ENCODE assay signal across 19 cellular contexts in genomic region chr5:149113669-149114068, GRCh38. TPM values are rescaled to one million over a fixed set of nuclear protein-coding genes. Genes with fewer than 3 reads are reported as not detected.
DNase-seq lines count a peak whose midpoint lies in the region; TF ChIP-seq lines count a peak whose summit lies in the region.
"Had no signal": no experiment of that assay in that cellular context is flagged by ENCODE, and none has a peak within 500 bp of the region (broad histone marks: within the 10 kb centered on the region; RNA-seq: fewer than 3 reads in every experiment).

No MANE protein-coding gene starts in this region.

- CTCF ChIA-PET in BJ (lab: Yijun Ruan, JAX) (interaction anchor here (0.5 to 9.2 kb wide), 7 partner anchors 78 to 832 kb away, joined by 3 to 269 read pairs (median 4); no protein-coding TSS in a partner anchor), mammary epithelial cell (lab: Charles Lee; ENCODE audit: low non-redundant PET) (interaction anchor here (1.4 kb wide), 1 partner anchor 383 kb away, joined by 4 read pairs; no protein-coding TSS in a partner anchor)

- H3K9ac ChIP-seq in mammary epithelial cell (ENCODE audit: insufficient read depth, low read length) = peak overlapping the region; percentile 34
- H3K9ac ChIP-seq: BLaER1 treated with 17β-estradiol and CSF1 and Interleukin-3, amounts not matched to agents 10 nM and 100 nM had no signal

- dilution Hi-C loops in mammary epithelial cell (cut with HindIII; ENCODE audit: low sequenced_read_pairs) = loop anchor here (5.0 kb wide), 3 partner anchors 66 to 376 kb away; no protein-coding TSS in a partner anchor

- in situ Hi-C loops in mammary epithelial cell (cut with MboI; ENCODE audit: low sequenced_read_pairs in 2 of 2) = loop anchor here (5.0 to 10.0 kb wide), 3 partner anchors 76 to 379 kb away; no protein-coding TSS in a partner anchor

- TF ChIP-seq POLR2A in tibial nerve (IDR thresholded peaks at IDR 0.05) = no peak

- BruUV-seq in mammary epithelial cell (replicated peaks; lab: Mats Ljungman, UMichigan) = no TSS peak

- peak overlapping the region; percentile 22 for H3K4me2 ChIP-seq in mammary epithelial cell (ENCODE audit: insufficient read depth, low read depth, low read length)
- H3K4me2 ChIP-seq: BLaER1 treated with 17β-estradiol and CSF1 and Interleukin-3, amounts not matched to agents 10 nM and 100 nM had no signal

- no peaks in the 10 kb centered on the region for H3K27me3 ChIP-seq in BJ (ENCODE audit: control insufficient read depth, insufficient read depth, low read length)
- H3K27me3 ChIP-seq in mammary epithelial cell (ENCODE audit: insufficient read depth, low read length) = no peaks in the 10 kb centered on the region
- H3K27me3 ChIP-seq in tibial nerve = no peaks in the 10 kb centered on the region
- H3K27me3 ChIP-seq: BLaER1 treated with 17β-estradiol and CSF1 and Interleukin-3, amounts not matched to agents 10 nM and 100 nM had no signal

- no peak for TF ChIP-seq CTCF in BJ (IDR thresholded peaks at IDR 0.05; ENCODE audit: insufficient read depth, low read depth, low read length)
- TF ChIP-seq CTCF in mammary epithelial cell (conservative IDR thresholded peaks at IDR 0.05 in 1 of 2, IDR thresholded peaks at IDR 0.05 in 1 of 2; ENCODE audit: extremely low read depth in 1 of 2, insufficient read depth in 1 of 2, low read depth in 1 of 2, low read length in 2 of 2) = no peak
- no peak for TF ChIP-seq CTCF in tibial nerve (IDR thresholded peaks at IDR 0.05)

- TF ChIP-seq EP300 in tibial nerve (IDR thresholded peaks at IDR 0.05) = no peak

- no peak overlapping the region for H2AFZ ChIP-seq in mammary epithelial cell (ENCODE audit: low read depth, low read length)

- no peak overlapping the region for H3K4me3 ChIP-seq in BJ (ENCODE audit: low read depth, low read length)
- no peak overlapping the region for H3K4me3 ChIP-seq in mammary epithelial cell (replicated peaks in 1 of 3; ENCODE audit: insufficient read depth in 1 of 3, low read depth in 2 of 3, low read length in 3 of 3)
- no peak overlapping the region for H3K4me3 ChIP-seq in tibial nerve
- H3K4me3 ChIP-seq: BLaER1 treated with 17β-estradiol and CSF1 and Interleukin-3, amounts not matched to agents 10 nM and 100 nM; GM12878 had no signal

- WGBS in mammary epithelial cell (ENCODE audit: low coverage, missing lambda C conversion rate) = 4% methylated on average over 2 of the region's 2 CpGs
- 84 to 87% methylated on average over 2 of the region's 2 CpGs for WGBS in tibial nerve, 2 donors

- H3K4me1 ChIP-seq in mammary epithelial cell (ENCODE audit: insufficient read depth, low read length) (peaks cover 23% of the 10 kb centered on the region), tibial nerve (peaks cover 0 to 12% (median 0%) of the 10 kb centered on the region in 4 donors)

- H4K20me1 ChIP-seq in mammary epithelial cell (ENCODE audit: insufficient read depth, low read length) = no peaks in the 10 kb centered on the region
- H4K20me1 ChIP-seq: BLaER1 treated with 17β-estradiol and CSF1 and Interleukin-3, amounts not matched to agents 10 nM and 100 nM had no signal

- H3K27ac ChIP-seq in mammary epithelial cell (ENCODE audit: insufficient read depth, low read depth, low read length) (peak overlapping the region; percentile 65), tibial nerve (no peak overlapping the region)
- H3K27ac ChIP-seq: BLaER1 treated with 17β-estradiol and CSF1 and Interleukin-3, amounts not matched to agents 10 nM and 100 nM had no signal

- intact Hi-C loops in mammary epithelial cell (cut with micrococcal nuclease) = loop anchor here (1.0 to 10.0 kb wide), 10 partner anchors 28 to 669 kb away; partner anchors contain the start of genes ABLIM3 and ADRB2
- intact Hi-C loops in cardiac septum (cut with DNase I) = loop anchor here (2.0 to 5.0 kb wide), 3 partner anchors 116 to 373 kb away; no protein-coding TSS in a partner anchor

- POLR2A ChIA-PET in BJ (lab: Charles Lee) = interaction anchor here (0.6 kb wide), 1 partner anchor 108 kb away, joined by 3 read pairs; no protein-coding TSS in a partner anchor

- H3K79me2 ChIP-seq in mammary epithelial cell (ENCODE audit: insufficient read depth, low read length) = no peaks in the 10 kb centered on the region

- DNase-seq in BJ (ENCODE audit: low read depth) (peak; percentile 32), LoVo (ENCODE audit: low spot score) (peak; percentile 68), mammary epithelial cell (peak; percentile 87), iris pigment epithelial cell (ENCODE audit: low read depth) (peak; percentile 91), cardiac septum (ENCODE audit: low spot score) (no peak), tibial nerve (ENCODE audit: low spot score in 2 of 2) (no peak), nucleus accumbens (lab: John Stamatoyannopoulos, UW) (no peak)
- DNase-seq in stimulated activated CD4-positive, alpha-beta T cell treated with anti-CD3 and anti-CD28 coated beads, Interleukin-1b, Interleukin-23, amount 100 ng/mL, for 48 hours = no peak
- DNase-seq: activated CD4-positive, alpha-beta T cell treated with anti-CD3 and anti-CD28 coated beads, Interleukin-2, amount 50 U/mL, for 4 hours; amniotic stem cell; DND-41; H7; NCI-H1694 treated with DMSO at 0.1 percent for 48 hours; NCI-H526 treated with DMSO at 0.1 percent for 48 hours; substantia nigra; T-helper 9 cell had no signal

- H3K36me3 ChIP-seq in BJ (ENCODE audit: control insufficient read depth, insufficient read depth, low read length) (no peaks in the 10 kb centered on the region), mammary epithelial cell (ENCODE audit: insufficient read depth, low read length) (no peaks in the 10 kb centered on the region), tibial nerve (no peaks in the 10 kb centered on the region)
- H3K36me3 ChIP-seq: BLaER1 treated with 17β-estradiol and CSF1 and Interleukin-3, amounts not matched to agents 10 nM and 100 nM had no signal

- H3K9me3 ChIP-seq in mammary epithelial cell (replicated peaks; ENCODE audit: insufficient read depth, low read length) (no peaks in the 10 kb centered on the region), tibial nerve (no peaks in the 10 kb centered on the region)
- H3K9me3 ChIP-seq: BLaER1 treated with 17β-estradiol and CSF1 and Interleukin-3, amounts not matched to agents 10 nM and 100 nM had no signal

RNA-seq across cellular contexts. Expression of gene ABLIM3, which starts 27.6 kb away (rescaled TPM):
- polyA plus RNA-seq in BJ (2011; rRNA removed) (14.0 and 25.7 TPM in 2 replicates), mammary epithelial cell (21.6 TPM)
- 31.1 and 37.2 TPM in 2 replicates for polyA minus RNA-seq in BJ (2011; rRNA and poly(A)+ RNA removed)
- total RNA-seq in mammary epithelial cell (10 to 100 TPM; 17.3 to 38.6 TPM), cardiac septum (118 TPM), tibial nerve (10 to 100 TPM; 50.3 to 75.3 (median 52.3) TPM)
- 34.9 TPM for polyA minus RNA-seq in mammary epithelial cell
- total RNA-seq: GM12878 had no signal

RNA-seq across cellular contexts. Expression of gene SH3TC2, which starts 50.8 kb away (rescaled TPM):
- polyA plus RNA-seq in BJ (2011; rRNA removed) = 1.5 and 1.9 TPM in 2 replicates
- polyA minus RNA-seq in BJ (2011; rRNA and poly(A)+ RNA removed) = 2.1 and 2.3 TPM in 2 replicates
- total RNA-seq in mammary epithelial cell = 10 to 100 TPM; 42.0 to 57.8 TPM
- 13.9 TPM for polyA plus RNA-seq in mammary epithelial cell
- polyA minus RNA-seq in mammary epithelial cell = 94.8 TPM
- 2.5 TPM for total RNA-seq in cardiac septum
- total RNA-seq in tibial nerve = 10 to 100 TPM; 37.2 to 92.1 (median 83.9) TPM
- total RNA-seq: GM12878, H7 had no signal
- polyA plus RNA-seq: GM12878, IgD-negative memory B cell had no signal

Comparison
In these comparisons a context has a peak if more than half of its experiments do, and no peak if none do; other contexts are left out.
1. DNase-seq: peak in BJ (single experiment), LoVo (single experiment), mammary epithelial cell (single experiment) and iris pigment epithelial cell (single experiment); none in cardiac septum (single experiment), tibial nerve (0 of 2), stimulated activated CD4-positive, alpha-beta T cell treated with anti-CD3 and anti-CD28 coated beads, Interleukin-1b, Interleukin-23, amount 100 ng/mL, for 48 hours (single experiment) and nucleus accumbens (0 of 56).
2. RNA of gene SH3TC2, which starts 50.8 kb away (total RNA-seq): 37.2 to 92.1 TPM in tibial nerve and 42.0 to 57.8 TPM in mammary epithelial cell; 2.5 TPM in cardiac septum (single experiment); every median in the first group is over 10 times any median in the second.